Comparison of ENCODE assay signal across 8 cellular contexts in genomic region chr1:41418868-41419583, GRCh38. TPM values are rescaled to one million over a fixed set of nuclear protein-coding genes. Genes with fewer than 3 reads are reported as not detected.
DNase-seq lines count a peak whose midpoint lies in the region; ATAC-seq and TF ChIP-seq lines count a peak whose summit lies in the region.

No MANE protein-coding gene starts in this region.

- H3K27me3 ChIP-seq in kidney epithelial cell (ENCODE audit: control insufficient read depth, insufficient read depth, low read length) (no peaks in the 10 kb centered on the region), aorta (ENCODE audit: control insufficient read depth in 1 of 2, insufficient read depth in 2 of 2, low read length in 1 of 2) (no peaks in the 10 kb centered on the region)

- 35 to 40% methylated on average over 15 to 16 of the region's 16 CpGs for WGBS in aorta, 2 donors

- in situ Hi-C loops in astrocyte of the spinal cord (cut with HindIII; ENCODE audit: low sequenced_read_pairs) = no loop called here

- no peaks in the 10 kb centered on the region for H3K4me1 ChIP-seq in aorta (ENCODE audit: control insufficient read depth in 1 of 2, insufficient read depth in 2 of 2, low read length in 2 of 2)

- peak overlapping the region in 1 of 2 donors; percentile 62 for H3K27ac ChIP-seq in aorta (ENCODE audit: low read depth in 1 of 2, low read length in 2 of 2)

- intact Hi-C loops in aorta (cut with DNase I) (loop anchor here in 1 of 2 donors (5.0 kb wide), 1 partner anchor 137 kb away; no protein-coding TSS in a partner anchor), natural killer cell (cut with micrococcal nuclease) (no loop called here)

- DNase-seq in SIG-M5 treated with dmso at 0.1 percent for 504 hours (lab: John Stamatoyannopoulos, UW; ENCODE audit: unreplicated experiment) (peak; percentile 29), SIG-M5 (lab: John Stamatoyannopoulos, UW) (no peak), astrocyte of the spinal cord (ENCODE audit: low read depth, low spot score) (peak; percentile 77), kidney epithelial cell (ENCODE audit: low read depth) (peak; percentile 79), aorta (peak; percentile 95 to 97), NCI-H1048 (lab: John Stamatoyannopoulos, UW) (no peak), natural killer cell (no peak), NOMO-1 treated with dmso at 0.1 percent for 144 hours (lab: John Stamatoyannopoulos, UW; ENCODE audit: unreplicated experiment) (no peak)

- H3K9me3 ChIP-seq in aorta (ENCODE audit: control insufficient read depth, low read length) = no peaks in the 10 kb centered on the region

- peaks cover 0 to 11% of the 10 kb centered on the region in 2 donors for H3K4me1 Mint-ChIP-seq in natural killer cell

- no peaks in the 10 kb centered on the region for H3K36me3 ChIP-seq in kidney epithelial cell (ENCODE audit: control insufficient read depth, insufficient read depth, low read length)
- no peaks in the 10 kb centered on the region for H3K36me3 ChIP-seq in aorta (ENCODE audit: control insufficient read depth in 1 of 2, insufficient read depth in 2 of 2, low read length in 1 of 2)

- TF ChIP-seq CTCF in astrocyte of the spinal cord (IDR thresholded peaks at IDR 0.05; ENCODE audit: low read depth, low read length) = no peak
- TF ChIP-seq CTCF in kidney epithelial cell (IDR thresholded peaks at IDR 0.05; ENCODE audit: insufficient read depth, low read length, poor library complexity, severe bottlenecking) = no peak
- TF ChIP-seq CTCF in natural killer cell (IDR thresholded peaks at IDR 0.05) = no peak

- no peaks in the 10 kb centered on the region for H3K9me3 Mint-ChIP-seq in natural killer cell

- H3K4me3 Mint-ChIP-seq in natural killer cell = no peak overlapping the region

- no peaks in the 10 kb centered on the region for H3K36me3 Mint-ChIP-seq in natural killer cell

- no peak overlapping the region for H3K27ac Mint-ChIP-seq in natural killer cell

- no peak overlapping the region for H3K4me3 ChIP-seq in astrocyte of the spinal cord (ENCODE audit: low read depth, low read length)
- H3K4me3 ChIP-seq in kidney epithelial cell (ENCODE audit: low read depth, low read length) = no peak overlapping the region
- no peak overlapping the region for H3K4me3 ChIP-seq in aorta (ENCODE audit: low read length in 2 of 2)

- H3K27me3 Mint-ChIP-seq in natural killer cell (ENCODE audit: low read depth in 2 of 2) = peaks cover 0 to 6% of the 10 kb centered on the region in 2 donors

- peak; percentile 88 for ATAC-seq in aorta (ENCODE audit: low FRiP score)
- ATAC-seq in natural killer cell = no peak

RNA-seq across cellular contexts. Expression of gene FOXO6, which starts 57.8 kb away (rescaled TPM):
- total RNA-seq in kidney epithelial cell = 0.14 and 0.67 TPM in 2 replicates
- 1 to 10 TPM; 1.4 to 3.3 TPM for total RNA-seq in aorta
- polyA plus RNA-seq in aorta = under 1 TPM; 0.13 to 0.38 TPM
- total RNA-seq in natural killer cell = 1 to 10 TPM; 1.2 to 3.3 (median 1.7) TPM

Comparison
In these comparisons a context has a peak if more than half of its experiments do, and no peak if none do; other contexts are left out.
1. DNase-seq: peak in SIG-M5 treated with dmso at 0.1 percent for 504 hours (single experiment), astrocyte of the spinal cord (single experiment), kidney epithelial cell (single experiment) and aorta (2 of 2); none in SIG-M5 (single experiment), NCI-H1048 (single experiment), natural killer cell (single experiment) and NOMO-1 treated with dmso at 0.1 percent for 144 hours (single experiment).